In genomic region chr2:127107622-127107999, GRCh38 we compare ENCODE assay signal across 8 cellular contexts. TPM values are rescaled to one million over a fixed set of nuclear protein-coding genes. Genes with fewer than 3 reads are reported as not detected.
DNase-seq lines count a peak whose midpoint lies in the region; ATAC-seq and TF ChIP-seq lines count a peak whose summit lies in the region.

No MANE protein-coding gene starts in this region.

- BruUV-seq in HCT116 (replicated peaks; lab: Mats Ljungman, UMichigan) = no TSS peak

- RAD21 ChIA-PET in HCT116 (lab: Charles Lee; ENCODE audit: low non-redundant PET in 1 of 2, low total read pairs in 2 of 2, uncharacterized antibody in 2 of 2, unreplicated experiment in 2 of 2) = interaction anchor here in 1 of 2 experiments (1.7 kb wide), 1 partner anchor 40 kb away, joined by 5 read pairs; no protein-coding TSS in a partner anchor

- H3K9me3 ChIP-seq in HCT116 (ENCODE audit: control insufficient read depth in 1 of 2, insufficient read depth in 1 of 2, low read depth in 1 of 2, low read length in 2 of 2) = no peaks in the 10 kb centered on the region
- no peaks in the 10 kb centered on the region for H3K9me3 ChIP-seq in mucosa of stomach (ENCODE audit: control insufficient read depth, low read length)

- H3K79me2 ChIP-seq in HCT116 (ENCODE audit: insufficient read depth, low read length) = peaks cover 30% of the 10 kb centered on the region; the same call in 1 of the 2 replicates

- H3K4me1 ChIP-seq in HCT116 (ENCODE audit: control insufficient read depth in 1 of 2, insufficient read depth in 2 of 2, low read length in 2 of 2) (peaks cover 6 to 23% of the 10 kb centered on the region in 2 experiments), mucosa of stomach (ENCODE audit: control insufficient read depth, insufficient read depth, low read length) (peaks cover 33% of the 10 kb centered on the region)

- peak; percentile 61 for ATAC-seq in HCT116
- no peak for ATAC-seq in HG02885 (IDR thresholded peaks at IDR 0.05; ENCODE audit: poor library complexity, unreplicated experiment)

- H2AFZ ChIP-seq in HCT116 (ENCODE audit: low read depth, low read length, poor library complexity, severe bottlenecking) = peak overlapping the region; percentile 87

- H3K9me2 ChIP-seq in HCT116 (ENCODE audit: insufficient read depth) = no peaks in the 10 kb centered on the region

- TF ChIP-seq POLR2A in HCT116 (IDR thresholded peaks at IDR 0.05; ENCODE audit: borderline replicate concordance, extremely low read depth, insufficient read depth, insufficient read length) = no peak

- H3K9ac ChIP-seq in HCT116 (ENCODE audit: low read length) (peak overlapping the region; percentile 76), mucosa of stomach (ENCODE audit: low read length) (peak overlapping the region; percentile 86)

- intact Hi-C loops in HCT116 (cut with micrococcal nuclease) (loop anchor here (2.0 kb wide), 1 partner anchor 39 kb away; no protein-coding TSS in a partner anchor), dorsolateral prefrontal cortex (cut with DNase I) (loop anchor here (1.0 to 10.0 kb wide), 6 partner anchors 11 to 167 kb away; no protein-coding TSS in a partner anchor)

- H4K20me1 ChIP-seq in HCT116 (ENCODE audit: insufficient read depth) = no peaks in the 10 kb centered on the region

- peak overlapping the region; percentile 56 for H3K27ac ChIP-seq in HCT116 (ENCODE audit: low read depth, low read length)
- peak overlapping the region; percentile 85 to 99 (median 97) for H3K27ac ChIP-seq in dorsolateral prefrontal cortex

- H3K27me3 ChIP-seq in HCT116 (ENCODE audit: insufficient read depth, low read length) (no peaks in the 10 kb centered on the region), dorsolateral prefrontal cortex (no peaks in the 10 kb centered on the region), mucosa of stomach (ENCODE audit: control insufficient read depth, insufficient read depth, low read length) (no peaks in the 10 kb centered on the region)

- CTCF ChIA-PET in HCT116 (lab: Charles Lee) = interaction anchor here (0.9 to 1.1 kb wide), 2 partner anchors 11 to 90 kb away, joined by 3 read pairs; no protein-coding TSS in a partner anchor

- DNase-seq in HCT116 (ENCODE audit: low read depth, low spot score) = peak; percentile 33
- DNase-seq in NCI-H526 treated with DMSO at 0.1 percent for 48 hours (lab: John Stamatoyannopoulos, UW) = peak; percentile 74
- no peak for DNase-seq in dorsolateral prefrontal cortex
- no peak for DNase-seq in NK-92 treated with Interleukin-12 subunit alpha and Interleukin-12 subunit beta, amount 100 ng/mL, for 24 hours (lab: John Stamatoyannopoulos, UW)
- no peak for DNase-seq in NCI-H774 (lab: John Stamatoyannopoulos, UW)

- TF ChIP-seq CTCF in HCT116 (IDR thresholded peaks at IDR 0.05 in 2 of 3, conservative IDR thresholded peaks at IDR 0.05 in 1 of 3; ENCODE audit: borderline replicate concordance in 1 of 3, insufficient read depth in 1 of 3, low read depth in 2 of 3, low read length in 2 of 3) (peak in 1 of 3 experiments; percentile 34; a peak in 2 of 6 replicates), dorsolateral prefrontal cortex (IDR thresholded peaks at IDR 0.05 in 54 of 56, conservative IDR thresholded peaks at IDR 0.05 in 2 of 56; ENCODE audit: low read depth in 1 of 56, partially characterized antibody in 56 of 56) (peak in 1 of 56 donors; percentile 15)

- POLR2A ChIA-PET in HCT116 (lab: Charles Lee) = interaction anchor here (0.5 to 1.1 kb wide), 4 partner anchors 42 to 187 kb away, joined by 3 read pairs; no protein-coding TSS in a partner anchor

- peak overlapping the region; percentile 94 for H3K4me2 ChIP-seq in HCT116 (ENCODE audit: low read length)

- H3K36me3 ChIP-seq in HCT116 (ENCODE audit: control insufficient read depth in 1 of 2, insufficient read depth in 2 of 2, low read length in 2 of 2) (no peaks in the 10 kb centered on the region), mucosa of stomach (ENCODE audit: control insufficient read depth, insufficient read depth, low read length) (no peaks in the 10 kb centered on the region)

- H3K4me3 ChIP-seq in GM08714 (ENCODE audit: low read length) (peak overlapping the region; percentile 68), HCT116 (replicated peaks in 1 of 2; ENCODE audit: low read depth in 1 of 2, low read length in 2 of 2) (peak overlapping the region; percentile 75 to 78), dorsolateral prefrontal cortex (peak overlapping the region; percentile 75 to 100 (median 96)), mucosa of stomach (ENCODE audit: low read length) (no peak overlapping the region)

- TF ChIP-seq RAD21 in HCT116 (IDR thresholded peaks at IDR 0.05; ENCODE audit: low read depth) = no peak

TF ChIP-seq in HCT116, 20 proteins besides CTCF, POLR2A, EP300 and RAD21:
- TF ChIP-seq EZH2phosphoT487 (IDR thresholded peaks at IDR 0.05; ENCODE audit: borderline replicate concordance) (no peak), EZH2 (IDR thresholded peaks at IDR 0.05) (no peak), FOSL1 (IDR thresholded peaks at IDR 0.05; ENCODE audit: low read depth) (no peak), CBX3 (IDR thresholded peaks at IDR 0.05; ENCODE audit: low read depth) (no peak), JUND (IDR thresholded peaks at IDR 0.05) (no peak), SIN3A (IDR thresholded peaks at IDR 0.05; ENCODE audit: low read depth) (no peak), ZFX (IDR thresholded peaks at IDR 0.05) (no peak), ELF1 (IDR thresholded peaks at IDR 0.05; ENCODE audit: borderline replicate concordance, low read depth) (no peak), ZNF274 (IDR thresholded peaks at IDR 0.05; ENCODE audit: low read depth, low read length) (no peak), EGR1 (IDR thresholded peaks at IDR 0.05; ENCODE audit: low read depth) (no peak), CEBPB (IDR thresholded peaks at IDR 0.05; ENCODE audit: low read depth) (no peak), SP1 (IDR thresholded peaks at IDR 0.05; ENCODE audit: low read depth) (no peak), SRF (IDR thresholded peaks at IDR 0.05; ENCODE audit: low read depth) (no peak), POLR2AphosphoS5 (IDR thresholded peaks at IDR 0.05; ENCODE audit: low read depth, low read length) (no peak; the same call in 1 of the 2 replicates), YY1 (IDR thresholded peaks at IDR 0.05; ENCODE audit: extremely low read depth, insufficient replicate concordance, low read depth, low read length) (no peak), TCF7L2 (IDR thresholded peaks at IDR 0.05; ENCODE audit: borderline replicate concordance, extremely low read depth, insufficient read depth, insufficient read length) (no peak)
- TF ChIP-seq, protein P1, sequence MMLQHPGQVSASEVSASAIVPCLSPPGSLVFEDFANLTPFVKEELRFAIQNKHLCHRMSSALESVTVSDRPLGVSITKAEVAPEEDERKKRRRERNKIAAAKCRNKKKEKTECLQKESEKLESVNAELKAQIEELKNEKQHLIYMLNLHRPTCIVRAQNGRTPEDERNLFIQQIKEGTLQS (IDR thresholded peaks at IDR 0.05) = no peak
- TF ChIP-seq, protein P2, sequence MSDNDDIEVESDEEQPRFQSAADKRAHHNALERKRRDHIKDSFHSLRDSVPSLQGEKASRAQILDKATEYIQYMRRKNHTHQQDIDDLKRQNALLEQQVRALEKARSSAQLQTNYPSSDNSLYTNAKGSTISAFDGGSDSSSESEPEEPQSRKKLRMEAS (IDR thresholded peaks at IDR 0.05) = no peak; the same call in 1 of the 2 replicates
- TF ChIP-seq, protein P3, sequence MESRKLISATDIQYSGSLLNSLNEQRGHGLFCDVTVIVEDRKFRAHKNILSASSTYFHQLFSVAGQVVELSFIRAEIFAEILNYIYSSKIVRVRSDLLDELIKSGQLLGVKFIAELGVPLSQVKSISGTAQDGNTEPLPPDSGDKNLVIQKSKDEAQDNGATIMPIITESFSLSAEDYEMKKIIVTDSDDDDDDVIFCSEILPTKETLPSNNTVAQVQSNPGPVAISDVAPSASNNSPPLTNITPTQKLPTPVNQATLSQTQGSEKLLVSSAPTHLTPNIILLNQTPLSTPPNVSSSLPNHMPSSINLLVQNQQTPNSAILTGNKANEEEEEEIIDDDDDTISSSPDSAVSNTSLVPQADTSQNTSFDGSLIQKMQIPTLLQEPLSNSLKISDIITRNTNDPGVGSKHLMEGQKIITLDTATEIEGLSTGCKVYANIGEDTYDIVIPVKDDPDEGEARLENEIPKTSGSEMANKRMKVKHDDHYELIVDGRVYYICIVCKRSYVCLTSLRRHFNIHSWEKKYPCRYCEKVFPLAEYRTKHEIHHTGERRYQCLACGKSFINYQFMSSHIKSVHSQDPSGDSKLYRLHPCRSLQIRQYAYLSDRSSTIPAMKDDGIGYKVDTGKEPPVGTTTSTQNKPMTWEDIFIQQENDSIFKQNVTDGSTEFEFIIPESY (IDR thresholded peaks at IDR 0.05; ENCODE audit: extremely low read depth, insufficient replicate concordance, low read length) = no peak
- TF ChIP-seq, protein P4, sequence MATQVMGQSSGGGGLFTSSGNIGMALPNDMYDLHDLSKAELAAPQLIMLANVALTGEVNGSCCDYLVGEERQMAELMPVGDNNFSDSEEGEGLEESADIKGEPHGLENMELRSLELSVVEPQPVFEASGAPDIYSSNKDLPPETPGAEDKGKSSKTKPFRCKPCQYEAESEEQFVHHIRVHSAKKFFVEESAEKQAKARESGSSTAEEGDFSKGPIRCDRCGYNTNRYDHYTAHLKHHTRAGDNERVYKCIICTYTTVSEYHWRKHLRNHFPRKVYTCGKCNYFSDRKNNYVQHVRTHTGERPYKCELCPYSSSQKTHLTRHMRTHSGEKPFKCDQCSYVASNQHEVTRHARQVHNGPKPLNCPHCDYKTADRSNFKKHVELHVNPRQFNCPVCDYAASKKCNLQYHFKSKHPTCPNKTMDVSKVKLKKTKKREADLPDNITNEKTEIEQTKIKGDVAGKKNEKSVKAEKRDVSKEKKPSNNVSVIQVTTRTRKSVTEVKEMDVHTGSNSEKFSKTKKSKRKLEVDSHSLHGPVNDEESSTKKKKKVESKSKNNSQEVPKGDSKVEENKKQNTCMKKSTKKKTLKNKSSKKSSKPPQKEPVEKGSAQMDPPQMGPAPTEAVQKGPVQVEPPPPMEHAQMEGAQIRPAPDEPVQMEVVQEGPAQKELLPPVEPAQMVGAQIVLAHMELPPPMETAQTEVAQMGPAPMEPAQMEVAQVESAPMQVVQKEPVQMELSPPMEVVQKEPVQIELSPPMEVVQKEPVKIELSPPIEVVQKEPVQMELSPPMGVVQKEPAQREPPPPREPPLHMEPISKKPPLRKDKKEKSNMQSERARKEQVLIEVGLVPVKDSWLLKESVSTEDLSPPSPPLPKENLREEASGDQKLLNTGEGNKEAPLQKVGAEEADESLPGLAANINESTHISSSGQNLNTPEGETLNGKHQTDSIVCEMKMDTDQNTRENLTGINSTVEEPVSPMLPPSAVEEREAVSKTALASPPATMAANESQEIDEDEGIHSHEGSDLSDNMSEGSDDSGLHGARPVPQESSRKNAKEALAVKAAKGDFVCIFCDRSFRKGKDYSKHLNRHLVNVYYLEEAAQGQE (IDR thresholded peaks at IDR 0.05; ENCODE audit: low read depth) = no peak

RNA-seq across cellular contexts. Expression of gene BIN1, which starts 0.7 kb away (rescaled TPM):
- 31.8 TPM for total RNA-seq in HCT116 (2021; ENCODE audit: unreplicated experiment)
- polyA plus RNA-seq in HCT116 (2012) = 39.0 and 41.5 TPM in 2 replicates
- 100 to 1,000 TPM; 151 to 703 (median 290) TPM for total RNA-seq in dorsolateral prefrontal cortex

Comparison
In these comparisons a context has a peak if more than half of its experiments do, and no peak if none do; other contexts are left out.
1. DNase-seq: peak in HCT116 (single experiment) and NCI-H526 treated with DMSO at 0.1 percent for 48 hours (single experiment); none in dorsolateral prefrontal cortex (0 of 10), NK-92 treated with Interleukin-12 subunit alpha and Interleukin-12 subunit beta, amount 100 ng/mL, for 24 hours (single experiment) and NCI-H774 (single experiment).